Comparison of ENCODE assay signal across 1 cellular context in genomic region chr3:57555738-57556458, GRCh38.
TF ChIP-seq lines count a peak whose summit lies in the region.

PDE12 (plus strand) TSS chr3:57556274; CDS start chr3:57556380, 106 bp downstream.

TF ChIP-seq in HepG2, 621 proteins besides CTCF, POLR2A, EP300 and RAD21 (continued from another document and continues in another):
- TF ChIP-seq ZNF546 (CRISPR knock-in tag; conservative IDR thresholded peaks at IDR 0.05) (peak; percentile 27; the same call in 1 of the 2 replicates), ZNF33B (CRISPR knock-in tag; IDR thresholded peaks at IDR 0.05) (no peak; the same call in 1 of the 2 replicates), ZXDC (CRISPR knock-in tag; IDR thresholded peaks at IDR 0.05) (peak; percentile 92), ETS1 (CRISPR knock-in tag; IDR thresholded peaks at IDR 0.05) (no peak; the same call in 1 of the 2 replicates), NFYB (CRISPR knock-in tag; IDR thresholded peaks at IDR 0.05) (no peak), ZNF713 (CRISPR knock-in tag; IDR thresholded peaks at IDR 0.05) (peak; percentile 63; the same call in 1 of the 2 replicates), PAF1 (CRISPR knock-in tag; IDR thresholded peaks at IDR 0.05) (no peak), ZSCAN20 (CRISPR knock-in tag; IDR thresholded peaks at IDR 0.05; ENCODE audit: borderline replicate concordance) (0 out of 2 replicates have a peak, but pooled peaks have one; percentile 72), TBX2 (CRISPR knock-in tag; IDR thresholded peaks at IDR 0.05; ENCODE audit: borderline replicate concordance) (peak; percentile 80), ZNF30 (CRISPR knock-in tag; IDR thresholded peaks at IDR 0.05) (peak; percentile 72; the same call in 1 of the 2 replicates), TBL1XR1 (IDR thresholded peaks at IDR 0.05; ENCODE audit: borderline replicate concordance, low read length, partially characterized antibody) (peak; percentile 88), ZNF234 (CRISPR knock-in tag; conservative IDR thresholded peaks at IDR 0.05) (peak; percentile 83; the same call in 1 of the 2 replicates), ZNF761 (CRISPR knock-in tag; conservative IDR thresholded peaks at IDR 0.05) (no peak; the same call in 1 of the 2 replicates), NR2F6 (IDR thresholded peaks at IDR 0.05) (peak; percentile 88), NR2F6 (CRISPR knock-in tag; IDR thresholded peaks at IDR 0.05) (peak; percentile 80; the same call in 1 of the 2 replicates), GMEB1 (CRISPR knock-in tag; IDR thresholded peaks at IDR 0.05; ENCODE audit: borderline replicate concordance) (peak; percentile 68; the same call in 1 of the 2 replicates), FOXM1 (CRISPR knock-in tag; IDR thresholded peaks at IDR 0.05) (no peak), ZFP91 (CRISPR knock-in tag; IDR thresholded peaks at IDR 0.05; ENCODE audit: borderline replicate concordance) (peak; percentile 94), ZBTB33 (CRISPR knock-in tag; IDR thresholded peaks at IDR 0.05) (0 out of 2 replicates have a peak, but pooled peaks have one; percentile 33), ZNF260 (CRISPR knock-in tag; IDR thresholded peaks at IDR 0.05; ENCODE audit: borderline replicate concordance, low read depth) (no peak), SP140L (CRISPR knock-in tag; IDR thresholded peaks at IDR 0.05; ENCODE audit: borderline replicate concordance) (no peak), SOX6 (IDR thresholded peaks at IDR 0.05) (no peak), SOX6 (CRISPR knock-in tag; IDR thresholded peaks at IDR 0.05) (peak; percentile 57), ZNF687 (CRISPR knock-in tag; IDR thresholded peaks at IDR 0.05) (peak; percentile 98), ZNF432 (CRISPR knock-in tag; IDR thresholded peaks at IDR 0.05; ENCODE audit: borderline replicate concordance) (no peak), LRRFIP1 (CRISPR knock-in tag; conservative IDR thresholded peaks at IDR 0.05) (no peak), ZNF691 (CRISPR knock-in tag; IDR thresholded peaks at IDR 0.05; ENCODE audit: borderline replicate concordance, low read depth) (peak; percentile 87), TFE3 (CRISPR knock-in tag; IDR thresholded peaks at IDR 0.05) (peak; percentile 97), CEBPZ (IDR thresholded peaks at IDR 0.05; ENCODE audit: low read length) (no peak), RFX5 (IDR thresholded peaks at IDR 0.05; ENCODE audit: low read depth, low read length) (no peak), WIZ (CRISPR knock-in tag; IDR thresholded peaks at IDR 0.05) (peak; percentile 72; the same call in 1 of the 2 replicates), FOSL1 (CRISPR knock-in tag; IDR thresholded peaks at IDR 0.05; ENCODE audit: borderline replicate concordance) (no peak; the same call in 1 of the 2 replicates)
